ENCODE assay signal across 9 cellular contexts in genomic region chr10:87045434-87045938, GRCh38. TPM values are rescaled to one million over a fixed set of nuclear protein-coding genes. Genes with fewer than 3 reads are reported as not detected.
"Had no signal": no experiment of that assay in that cellular context is flagged by ENCODE, and none has a peak within 500 bp of the region (broad histone marks: within the 10 kb centered on the region; RNA-seq: fewer than 3 reads in every experiment).

No MANE protein-coding gene starts in this region.

- H3K27ac ChIP-seq: HL-60 had no signal

- H3K4me3 Mint-ChIP-seq: GM23338, H9 had no signal

- H3K4me3 ChIP-seq: GM23338, K562 had no signal

- H3K4me1 Mint-ChIP-seq: GM23338, H9 had no signal

- H3K27ac Mint-ChIP-seq: GM23338, H9 had no signal

- DNase-seq: H9, HCEC 1CT, IMR-90, KG1 had no signal

- ATAC-seq: GM23338, K562 had no signal

- H3K9me3 Mint-ChIP-seq: GM23338, H9 had no signal

RNA-seq across cellular contexts. Expression of gene FAM25A, which starts 25.4 kb away (rescaled TPM):
- total RNA-seq: GM23338, H1, H9, HT1080, IMR-90, K562 had no signal
- polyA plus RNA-seq: GM23338, H1, IMR-90, K562 had no signal
